Comparison of ENCODE assay signal across 8 cellular contexts in genomic region chr1:115089443-115090340, GRCh38. TPM values are rescaled to one million over a fixed set of nuclear protein-coding genes. Genes with fewer than 3 reads are reported as not detected.
A peak's percentile ranks its signal among the peaks of the same experiment; 100 is the strongest.
DNase-seq lines count a peak whose midpoint lies in the region; ATAC-seq and TF ChIP-seq lines count a peak whose summit lies in the region.

Gene TSPAN2, minus strand, starts transcription at chr1:115089503. Its CDS starts 71 bp downstream, at chr1:115089432.

- H3K4me3 ChIP-seq in choroid plexus epithelial cell (ENCODE audit: low read depth, low read length) (peak within 1 kb of the TSS; percentile 44), left lung (peak within 1 kb of the TSS; percentile 52 to 73)

- TF ChIP-seq CTCF in choroid plexus epithelial cell (conservative IDR thresholded peaks at IDR 0.05; ENCODE audit: low read depth, low read length), result peak; percentile 17
- TF ChIP-seq CTCF in left lung (IDR thresholded peaks at IDR 0.05), result peak in 1 of 2 donors; percentile 15

- intact Hi-C loops in left lung (cut with DNase I), result no loop called here

- DNase-seq in A172 (ENCODE audit: low spot score) (peak; percentile 46), choroid plexus epithelial cell (ENCODE audit: low read depth) (peak; percentile 12), left lung (peak; percentile 83 to 93), RKO (ENCODE audit: low spot score) (no peak), SIG-M5 treated with dmso at 0.1 percent for 504 hours (lab: John Stamatoyannopoulos, UW; ENCODE audit: unreplicated experiment) (no peak)
- DNase-seq in stimulated activated CD4-positive, alpha-beta T cell treated with anti-CD3 and anti-CD28 coated beads, TNF-alpha, amount 100 ng/mL, for 1 hour (ENCODE audit: low read depth in 3 of 3, low spot score in 1 of 3), result peak; percentile 16 to 37 (median 33)

- H3K36me3 ChIP-seq in left lung, result no peaks in the 10 kb centered on the region

- ATAC-seq in HG02885 (IDR thresholded peaks at IDR 0.05; ENCODE audit: poor library complexity, unreplicated experiment) (peak; percentile 41), left lung (peak; percentile 85)
- peak; percentile 67 to 73 for ATAC-seq in activated CD4-positive, CD25-positive, alpha-beta regulatory T cell treated with anti-CD3 and anti-CD28 coated beads, Interleukin-2, amount 50 U/mL, for 24 hours

- H3K27ac ChIP-seq in left lung, result peak within 1 kb of the TSS; percentile 65 to 86

- peaks cover 5 to 55% of the 10 kb centered on the region in 2 donors for H3K4me1 ChIP-seq in left lung

- peaks cover 0 to 11% of the 10 kb centered on the region in 2 donors for H3K27me3 ChIP-seq in left lung

- H3K9me3 ChIP-seq in left lung, result no peaks in the 10 kb centered on the region

RNA-seq across cellular contexts. Expression of gene TSPAN2, which starts in this region (rescaled TPM):
- total RNA-seq in A172 (2014; rRNA removed; shearing (Covaris generic)), result 2.0 and 3.2 TPM in 2 replicates
- 10 to 100 TPM in 1 of 2 donors, 1 to 10 TPM in 1; 8.7 to 10.6 TPM for total RNA-seq in left lung

Comparison
In these comparisons a context has a peak if more than half of its experiments do, and no peak if none do; other contexts are left out.
1. DNase-seq: peak in A172 (single experiment), choroid plexus epithelial cell (single experiment), left lung (2 of 2) and stimulated activated CD4-positive, alpha-beta T cell treated with anti-CD3 and anti-CD28 coated beads, TNF-alpha, amount 100 ng/mL, for 1 hour (3 of 3); none in RKO (single experiment) and SIG-M5 treated with dmso at 0.1 percent for 504 hours (single experiment).
2. Peak in every context shown above with its lines, with median percentiles within 50 percentile points of each other: ATAC-seq.